15 cellular contexts compared by ENCODE assay signal in the genomic region with DNA sequence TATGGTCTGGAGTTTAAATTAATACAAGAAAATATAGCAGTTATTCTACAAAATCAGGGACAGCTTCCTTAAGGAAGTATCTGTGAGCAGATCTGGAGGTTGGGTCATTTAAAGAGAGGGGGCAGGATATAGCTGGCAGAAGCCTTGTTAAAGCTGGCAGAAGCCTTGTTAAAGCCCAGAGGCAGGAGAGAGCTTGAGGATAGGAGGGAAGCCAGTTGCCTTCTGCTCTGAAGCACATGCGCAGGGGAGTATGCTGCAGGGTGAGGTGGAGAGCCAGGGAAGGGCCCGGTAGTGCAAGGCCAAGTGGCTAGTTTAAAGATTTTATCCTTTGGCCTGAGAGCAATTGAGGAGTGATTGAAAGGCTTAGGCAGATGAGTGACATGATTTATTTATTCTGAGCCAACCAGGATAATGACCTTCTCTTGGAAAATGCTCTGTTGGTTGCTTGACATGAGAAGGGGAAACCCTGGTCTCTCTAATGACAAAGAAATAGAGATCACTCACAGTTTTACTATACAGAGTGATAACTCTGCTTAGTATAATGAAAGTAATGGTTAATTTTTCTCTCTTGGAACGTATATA.
"Had no signal": no experiment of that assay in that cellular context is flagged by ENCODE, and none has a peak within 500 bp of the region (broad histone marks: within the 10 kb centered on the region; RNA-seq: fewer than 3 reads in every experiment).

No MANE protein-coding gene starts in this region.

- H3K9me3 ChIP-seq: lower lobe of right lung, suprapubic skin had no signal

- H3K27ac ChIP-seq: coronary artery, epithelial cell of prostate, lower lobe of right lung, SK-N-MC, suprapubic skin had no signal

- H3K4me3 ChIP-seq: coronary artery, lower lobe of right lung, SK-N-MC, suprapubic skin had no signal

- H3K27me3 ChIP-seq: suprapubic skin had no signal

- H3K27me3 Mint-ChIP-seq: T-cell, type B pancreatic cell had no signal

- H3K27ac Mint-ChIP-seq: type B pancreatic cell had no signal

- DNase-seq: activated CD4-positive, alpha-beta T cell treated with anti-CD3 and anti-CD28 coated beads, Interleukin-2, amount 50 U/mL, for 4 hours; caudate nucleus; effector CD8-positive, alpha-beta T cell; hippocampal formation; kidney glomerular epithelial cell; lower lobe of right lung; stimulated activated CD4-positive, alpha-beta T cell treated with anti-CD3 and anti-CD28 coated beads, Interleukin-12 subunit alpha, Interleukin-12 subunit beta, amount 100 ng/mL, for 4 hours; stimulated activated CD4-positive, alpha-beta T cell treated with anti-CD3 and anti-CD28 coated beads, Interleukin-2, amount 100 ng/mL, for 48 hours; stimulated activated naive CD8-positive, alpha-beta T cell treated with anti-CD3 and anti-CD28 coated beads, Interleukin-15, Interleukin-2, amounts not matched to agents 100 U/mL and 50 U/mL, for 24 hours; T-cell had no signal

- ATAC-seq: lower lobe of right lung; stimulated activated naive CD8-positive, alpha-beta T cell treated with anti-CD3 and anti-CD28 coated beads, Interleukin-15, Interleukin-2, amounts not matched to agents 100 U/mL and 50 U/mL, for 24 hours; T-cell had no signal

- H3K9me3 Mint-ChIP-seq: T-cell, type B pancreatic cell had no signal

- H3K4me3 Mint-ChIP-seq: T-cell, type B pancreatic cell had no signal
